8 cellular contexts compared by ENCODE assay signal in the genomic region with DNA sequence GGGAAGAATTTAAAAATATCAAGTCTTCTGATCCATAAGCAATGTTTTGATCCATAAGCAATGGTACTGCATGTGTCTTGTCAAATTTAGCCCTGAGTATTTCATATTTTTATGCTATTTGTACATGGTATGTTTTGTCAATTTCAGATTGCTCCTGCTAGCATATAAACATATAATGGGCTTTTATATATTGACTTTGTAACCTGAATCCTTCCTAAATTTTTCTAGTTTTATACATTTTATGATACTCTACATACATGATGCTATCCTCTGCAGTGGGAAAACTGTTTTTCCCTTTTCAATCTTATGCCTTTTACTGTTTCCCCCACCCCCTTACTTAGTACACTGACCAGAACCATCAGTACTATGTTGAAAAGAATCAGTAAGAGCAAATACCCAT.
"Had no signal": no experiment of that assay in that cellular context is flagged by ENCODE, and none has a peak within 500 bp of the region (broad histone marks: within the 10 kb centered on the region; RNA-seq: fewer than 3 reads in every experiment).

No MANE protein-coding gene starts in this region.

- H3K9me3 ChIP-seq: HAP-1 had no signal

- H3K4me3 Mint-ChIP-seq: GM23338, HFFc6 had no signal

- H3K36me3 ChIP-seq: HAP-1 had no signal

- FAIRE-seq: HTR-8/SVneo had no signal

- H3K4me2 ChIP-seq: GM23338 had no signal

- ATAC-seq: GM23338, K562 had no signal

- H3K4me3 ChIP-seq: GM23338, HAP-1, K562 had no signal

- H2AFZ ChIP-seq: GM23338 had no signal

- DNase-seq: H7, HFFc6, IMR-90, KG1 had no signal

- H3K4me1 ChIP-seq: HAP-1 had no signal

- H3K4me1 Mint-ChIP-seq: GM23338 had no signal

- H3K27ac Mint-ChIP-seq: GM23338, HFFc6 had no signal

- H3K9me3 Mint-ChIP-seq: GM23338, HFFc6 had no signal
